In the genomic region with DNA sequence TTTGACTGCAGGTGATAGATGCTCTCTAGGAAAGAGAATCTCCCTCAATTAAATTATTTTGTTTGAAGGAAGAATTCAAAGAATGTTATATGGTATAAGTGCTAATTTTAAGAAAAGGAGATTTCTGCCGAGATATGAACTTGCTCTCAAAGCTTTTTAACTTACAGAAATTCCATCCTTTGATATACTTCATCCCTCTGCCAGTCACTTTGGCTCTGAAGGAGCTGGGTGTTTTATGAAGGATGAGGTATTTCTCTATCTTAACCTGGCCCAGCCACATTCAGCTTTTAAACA, we compare ENCODE assay signal across 24 cellular contexts.
"Had no signal": no experiment of that assay in that cellular context is flagged by ENCODE, and none has a peak within 500 bp of the region (broad histone marks: within the 10 kb centered on the region; RNA-seq: fewer than 3 reads in every experiment).

No MANE protein-coding gene starts in this region.

- H3K4me1 ChIP-seq: esophagus muscularis mucosa, gastrocnemius medialis, psoas muscle, testis, tibial nerve had no signal

- H3K27ac Mint-ChIP-seq: immature natural killer cell; memory B cell; stimulated activated memory B cell treated with anti-CD40 and anti-IgM and Interleukin-4, amounts not matched to agents 10 μg/mL and 1 μg/mL and 100 μg/mL, for 72 hours; stimulated activated naive CD8-positive, alpha-beta T cell treated with anti-CD3 and anti-CD28 coated beads, Interleukin-15, Interleukin-2, amounts not matched to agents 100 ng/mL and 50 ng/mL, for 24 hours had no signal

- DNase-seq: cortex of kidney; effector memory CD4-positive, alpha-beta T cell; gastrocnemius medialis; heart right ventricle; hypothalamus; immature natural killer cell; left lung; lower lobe of right lung; midbrain; psoas muscle; retina; spleen; stimulated activated CD4-positive, alpha-beta T cell treated with anti-CD3 and anti-CD28 coated beads, Interleukin-15, amount 100 ng/mL, for 24 hours; stimulated activated CD4-positive, alpha-beta T cell treated with anti-CD3 and anti-CD28 coated beads, Interleukin-1b, Interleukin-23, amount 100 ng/mL, for 48 hours; stimulated activated CD4-positive, alpha-beta T cell treated with anti-CD3 and anti-CD28 coated beads, Interleukin-4, amount 100 ng/mL, for 24 hours; testis had no signal

- H3K9me3 Mint-ChIP-seq: immature natural killer cell; memory B cell; nephron; stimulated activated memory B cell treated with anti-CD40 and anti-IgM and Interleukin-4, amounts not matched to agents 10 μg/mL and 1 μg/mL and 100 μg/mL, for 72 hours; stimulated activated naive CD8-positive, alpha-beta T cell treated with anti-CD3 and anti-CD28 coated beads, Interleukin-15, Interleukin-2, amounts not matched to agents 100 ng/mL and 50 ng/mL, for 24 hours had no signal

- ATAC-seq: gastrocnemius medialis; left lung; lower lobe of right lung; psoas muscle; sciatic nerve; stimulated activated memory B cell treated with anti-CD40 and anti-IgM and Interleukin-4, amounts not matched to agents 10 μg/mL and 1 μg/mL and 100 μg/mL, for 72 hours had no signal

- H3K27me3 Mint-ChIP-seq: memory B cell; stimulated activated memory B cell treated with anti-CD40 and anti-IgM and Interleukin-4, amounts not matched to agents 10 μg/mL and 1 μg/mL and 100 μg/mL, for 72 hours; stimulated activated naive CD8-positive, alpha-beta T cell treated with anti-CD3 and anti-CD28 coated beads, Interleukin-15, Interleukin-2, amounts not matched to agents 100 ng/mL and 50 ng/mL, for 24 hours had no signal

- H3K9me3 ChIP-seq: esophagus muscularis mucosa, gastrocnemius medialis, heart right ventricle, left lung, lower lobe of right lung, psoas muscle, spleen, testis, tibial nerve had no signal

- H3K27me3 ChIP-seq: esophagus muscularis mucosa, gastrocnemius medialis, heart right ventricle, left lung, spleen, testis, tibial nerve had no signal

- H3K4me3 Mint-ChIP-seq: immature natural killer cell; memory B cell; nephron; stimulated activated memory B cell treated with anti-CD40 and anti-IgM and Interleukin-4, amounts not matched to agents 10 μg/mL and 1 μg/mL and 100 μg/mL, for 72 hours; stimulated activated naive CD8-positive, alpha-beta T cell treated with anti-CD3 and anti-CD28 coated beads, Interleukin-15, Interleukin-2, amounts not matched to agents 100 ng/mL and 50 ng/mL, for 24 hours had no signal

- H3K4me3 ChIP-seq: esophagus muscularis mucosa, gastrocnemius medialis, heart right ventricle, left lung, lower lobe of right lung, psoas muscle, spleen, testis, tibial nerve had no signal

- H3K27ac ChIP-seq: epithelial cell of prostate, esophagus muscularis mucosa, gastrocnemius medialis, left lung, lower lobe of right lung, psoas muscle, testis, tibial nerve had no signal
